ENCODE assay signal across 10 cellular contexts in the genomic region with DNA sequence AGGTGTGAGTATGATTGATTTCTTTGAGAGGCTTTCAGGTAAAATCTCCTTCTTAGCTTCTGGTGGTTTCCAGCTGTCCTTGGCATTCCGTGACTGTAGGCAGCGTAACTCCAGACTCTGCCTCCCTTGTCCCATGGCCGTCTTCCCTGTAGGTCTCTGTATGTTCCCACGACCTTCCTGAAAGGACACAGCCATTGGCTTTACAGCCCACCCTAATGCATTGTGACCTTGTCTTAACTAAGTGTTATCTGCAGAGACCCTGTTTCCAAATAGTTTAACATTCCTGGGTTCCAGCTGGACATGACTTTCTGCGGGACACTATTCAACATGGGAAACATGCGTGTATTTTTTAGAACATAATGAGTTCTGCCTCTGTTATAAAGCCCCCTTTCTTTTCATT. TPM values are rescaled to one million over a fixed set of nuclear protein-coding genes. Genes with fewer than 3 reads are reported as not detected.
A peak's percentile ranks its signal among the peaks of the same experiment; 100 is the strongest.
DNase-seq lines count a peak whose midpoint lies in the region; ATAC-seq and TF ChIP-seq lines count a peak whose summit lies in the region.
"Not testable (repeated sequence)": the region's sequence is repeated elsewhere in the genome, so short reads cannot be mapped to it uniquely, and the experiment has no call there.
"Had no signal": no experiment of that assay in that cellular context is flagged by ENCODE, and none has a peak within 500 bp of the region (broad histone marks: within the 10 kb centered on the region; RNA-seq: fewer than 3 reads in every experiment).

No MANE protein-coding gene starts in this region.

- H3K4me3 Mint-ChIP-seq in H9 (peak overlapping the region; percentile 65 to 84), brain (peak overlapping the region; percentile 22 to 97 (median 91))
- H3K4me3 Mint-ChIP-seq in activated CD4-positive, alpha-beta T cell treated with anti-CD3 and anti-CD28 coated beads, Interleukin-2, amount 10 ng/mL, durations not matched to agents 24 days and 14 days, result peak overlapping the region; percentile 57
- peak overlapping the region; percentile 57 for H3K4me3 Mint-ChIP-seq in activated T-helper 2 cell treated with anti-CD3 and anti-CD28 coated beads, Interferon-gamma antibody, Interleukin-2, Interleukin-4, amounts not matched to agents 10 μg/mL and 5 μg/mL and 100 μg/mL, durations not matched to agents 14 hours and 24 hours and 36 hours (ENCODE audit: low read depth)
- H3K4me3 Mint-ChIP-seq in natural killer cell treated with Interleukin-12 subunit alpha and Interleukin-12 subunit beta and Interleukin-15 and Interleukin-18, amount 100 ng/mL, for 72 hours, result peak overlapping the region; percentile 78
- peak overlapping the region; percentile 2 to 23 for H3K4me3 Mint-ChIP-seq in stimulated activated naive B cell treated with anti-CD40 and anti-IgM and Interleukin-4, amounts not matched to agents 10 μg/mL and 1 μg/mL and 100 μg/mL, for 72 hours

- not testable (repeated sequence) for H3K9me3 Mint-ChIP-seq in H9; activated CD4-positive, alpha-beta T cell treated with anti-CD3 and anti-CD28 coated beads, Interleukin-2, amount 10 ng/mL, durations not matched to agents 24 days and 14 days; activated T-helper 2 cell treated with anti-CD3 and anti-CD28 coated beads, Interferon-gamma antibody, Interleukin-2, Interleukin-4, amounts not matched to agents 10 μg/mL and 5 μg/mL and 100 μg/mL, durations not matched to agents 14 hours and 24 hours and 36 hours; brain; natural killer cell treated with Interleukin-12 subunit alpha and Interleukin-12 subunit beta and Interleukin-15 and Interleukin-18, amount 100 ng/mL, for 72 hours; stimulated activated naive B cell treated with anti-CD40 and anti-IgM and Interleukin-4, amounts not matched to agents 10 μg/mL and 1 μg/mL and 100 μg/mL, for 72 hours

- H4K8ac ChIP-seq in H9 (replicated peaks; ENCODE audit: insufficient read length, low read depth, low read length), result not testable (repeated sequence)

- peak overlapping the region in 1 of 3 experiments; percentile 4; a peak in 1 of 7 replicates for H3K27ac Mint-ChIP-seq in H9
- not testable (repeated sequence) for H3K27ac Mint-ChIP-seq in activated CD4-positive, alpha-beta T cell treated with anti-CD3 and anti-CD28 coated beads, Interleukin-2, amount 10 ng/mL, durations not matched to agents 24 days and 14 days; stimulated activated naive B cell treated with anti-CD40 and anti-IgM and Interleukin-4, amounts not matched to agents 10 μg/mL and 1 μg/mL and 100 μg/mL, for 72 hours
- H3K27ac Mint-ChIP-seq in activated T-helper 2 cell treated with anti-CD3 and anti-CD28 coated beads, Interferon-gamma antibody, Interleukin-2, Interleukin-4, amounts not matched to agents 10 μg/mL and 5 μg/mL and 100 μg/mL, durations not matched to agents 14 hours and 24 hours and 36 hours, result peak overlapping the region; percentile 29
- peak overlapping the region; percentile 1 to 97 (median 80) for H3K27ac Mint-ChIP-seq in brain
- peak overlapping the region; percentile 79 to 93 for H3K27ac Mint-ChIP-seq in natural killer cell treated with Interleukin-12 subunit alpha and Interleukin-12 subunit beta and Interleukin-15 and Interleukin-18, amount 100 ng/mL, for 72 hours

- not testable (repeated sequence) for H3K23ac ChIP-seq in H9 (ENCODE audit: insufficient read length, low read depth, low read length)

- intact Hi-C loops in activated CD4-positive, alpha-beta T cell treated with anti-CD3 and anti-CD28 coated beads, Interleukin-2, amount 10 ng/mL, durations not matched to agents 24 days and 14 days (cut with micrococcal nuclease); activated T-helper 2 cell treated with anti-CD3 and anti-CD28 coated beads, Interferon-gamma antibody, Interleukin-2, Interleukin-4, amounts not matched to agents 10 μg/mL and 5 μg/mL and 100 μg/mL, durations not matched to agents 14 hours and 24 hours and 36 hours (cut with micrococcal nuclease): not testable (repeated sequence)

- H3K9me3 ChIP-seq in H9 (ENCODE audit: control insufficient read depth, low read depth, low read length), result not testable (repeated sequence)

- not testable (repeated sequence) for H3K79me2 ChIP-seq in H9 (ENCODE audit: insufficient read depth, low read length)

- H4K20me1 ChIP-seq in H9 (ENCODE audit: control insufficient read depth, insufficient read depth, insufficient read length), result not testable (repeated sequence)

- H2BK20ac ChIP-seq in H9 (ENCODE audit: low read depth, low read length, poor library complexity, severe bottlenecking), result not testable (repeated sequence)

- not testable (repeated sequence) for TF ChIP-seq CTCF in H9 (conservative IDR thresholded peaks at IDR 0.05); brain (conservative IDR thresholded peaks at IDR 0.05)

- H3K36me3 Mint-ChIP-seq in H9 (ENCODE audit: insufficient read depth in 1 of 3, low read depth in 3 of 3); activated CD4-positive, alpha-beta T cell treated with anti-CD3 and anti-CD28 coated beads, Interleukin-2, amount 10 ng/mL, durations not matched to agents 24 days and 14 days (ENCODE audit: low read depth); activated T-helper 2 cell treated with anti-CD3 and anti-CD28 coated beads, Interferon-gamma antibody, Interleukin-2, Interleukin-4, amounts not matched to agents 10 μg/mL and 5 μg/mL and 100 μg/mL, durations not matched to agents 14 hours and 24 hours and 36 hours (ENCODE audit: low read depth); brain; natural killer cell treated with Interleukin-12 subunit alpha and Interleukin-12 subunit beta and Interleukin-15 and Interleukin-18, amount 100 ng/mL, for 72 hours; stimulated activated naive B cell treated with anti-CD40 and anti-IgM and Interleukin-4, amounts not matched to agents 10 μg/mL and 1 μg/mL and 100 μg/mL, for 72 hours: not testable (repeated sequence)

- H3K4me1 Mint-ChIP-seq in H9 (peaks cover 11 to 14% of the 10 kb centered on the region in 2 experiments), brain (peaks cover 19% of the 10 kb centered on the region)
- not testable (repeated sequence) for H3K4me1 Mint-ChIP-seq in activated CD4-positive, alpha-beta T cell treated with anti-CD3 and anti-CD28 coated beads, Interleukin-2, amount 10 ng/mL, durations not matched to agents 24 days and 14 days
- peaks cover 10% of the 10 kb centered on the region for H3K4me1 Mint-ChIP-seq in activated T-helper 2 cell treated with anti-CD3 and anti-CD28 coated beads, Interferon-gamma antibody, Interleukin-2, Interleukin-4, amounts not matched to agents 10 μg/mL and 5 μg/mL and 100 μg/mL, durations not matched to agents 14 hours and 24 hours and 36 hours (ENCODE audit: low read depth)
- H3K4me1 Mint-ChIP-seq in natural killer cell treated with Interleukin-12 subunit alpha and Interleukin-12 subunit beta and Interleukin-15 and Interleukin-18, amount 100 ng/mL, for 72 hours (ENCODE audit: low read depth in 2 of 2), result peaks cover 11 to 12% of the 10 kb centered on the region in 2 donors
- H3K4me1 Mint-ChIP-seq in stimulated activated naive B cell treated with anti-CD40 and anti-IgM and Interleukin-4, amounts not matched to agents 10 μg/mL and 1 μg/mL and 100 μg/mL, for 72 hours, result peaks cover 3 to 10% of the 10 kb centered on the region in 2 donors

- not testable (repeated sequence) for H4K5ac ChIP-seq in H9 (ENCODE audit: insufficient read length, low read depth, low read length)

- H3T11ph ChIP-seq in H9 (ENCODE audit: low read length), result not testable (repeated sequence)

- H2BK15ac ChIP-seq in H9 (ENCODE audit: low read depth, low read length), result not testable (repeated sequence)

- not testable (repeated sequence) for H3K27ac ChIP-seq in H9 (ENCODE audit: insufficient read length, low read depth, low read length)

- H3K23me2 ChIP-seq in H9 (ENCODE audit: insufficient read length, low read depth, low read length, poor library complexity, severe bottlenecking), result not testable (repeated sequence)

- H3K27me3 Mint-ChIP-seq in H9 (ENCODE audit: low read depth); activated CD4-positive, alpha-beta T cell treated with anti-CD3 and anti-CD28 coated beads, Interleukin-2, amount 10 ng/mL, durations not matched to agents 24 days and 14 days; activated T-helper 2 cell treated with anti-CD3 and anti-CD28 coated beads, Interferon-gamma antibody, Interleukin-2, Interleukin-4, amounts not matched to agents 10 μg/mL and 5 μg/mL and 100 μg/mL, durations not matched to agents 14 hours and 24 hours and 36 hours (ENCODE audit: low read depth); brain; natural killer cell treated with Interleukin-12 subunit alpha and Interleukin-12 subunit beta and Interleukin-15 and Interleukin-18, amount 100 ng/mL, for 72 hours; stimulated activated naive B cell treated with anti-CD40 and anti-IgM and Interleukin-4, amounts not matched to agents 10 μg/mL and 1 μg/mL and 100 μg/mL, for 72 hours: not testable (repeated sequence)

- not testable (repeated sequence) for H2AFZ ChIP-seq in H9 (ENCODE audit: low read length)

- H3K56ac ChIP-seq in H9 (ENCODE audit: insufficient read length, low read depth, low read length), result not testable (repeated sequence)

- no CpG with 5 or more reads among the region's 6 CpGs for WGBS in H9 (ENCODE audit: extremely low coverage, insufficient read length, low lambda C conversion rate)

- H3K27me3 ChIP-seq in H9 (ENCODE audit: insufficient read depth, low read length), result not testable (repeated sequence)

- ATAC-seq in natural killer cell treated with Interleukin-12 subunit alpha and Interleukin-12 subunit beta and Interleukin-15 and Interleukin-18, amount 100 ng/mL, for 72 hours; stimulated activated naive B cell treated with anti-CD40 and anti-IgM and Interleukin-4, amounts not matched to agents 10 μg/mL and 1 μg/mL and 100 μg/mL, for 72 hours (replicated peaks): not testable (repeated sequence)

- H2BK12ac ChIP-seq in H9 (ENCODE audit: insufficient read length, low read depth, low read length), result not testable (repeated sequence)

- not testable (repeated sequence) for DNase-seq in H9; activated CD4-positive, alpha-beta T cell treated with anti-CD3 and anti-CD28 coated beads, Interleukin-2, amount 10 ng/mL, durations not matched to agents 24 days and 14 days; activated T-helper 2 cell treated with anti-CD3 and anti-CD28 coated beads, Interferon-gamma antibody, Interleukin-2, Interleukin-4, amounts not matched to agents 10 μg/mL and 5 μg/mL and 100 μg/mL, durations not matched to agents 14 hours and 24 hours and 36 hours (ENCODE audit: low spot score); natural killer cell treated with Interleukin-12 subunit alpha and Interleukin-12 subunit beta and Interleukin-15 and Interleukin-18, amount 100 ng/mL, for 72 hours (ENCODE audit: low spot score); stimulated activated naive B cell treated with anti-CD40 and anti-IgM and Interleukin-4, amounts not matched to agents 10 μg/mL and 1 μg/mL and 100 μg/mL, for 72 hours
- peak; percentile 55 for DNase-seq in islet precursor cell

- not testable (repeated sequence) for H3K9ac ChIP-seq in H9 (ENCODE audit: extremely low read depth, insufficient read length, low read length)

- not testable (repeated sequence) for H3K79me1 ChIP-seq in H9 (ENCODE audit: insufficient read depth, low read depth, low read length, poor library complexity, severe bottlenecking)

- H4K91ac ChIP-seq in H9 (ENCODE audit: insufficient read length, low read depth, low read length), result not testable (repeated sequence)

- H3K4me2 ChIP-seq in H9 (ENCODE audit: insufficient read depth, insufficient read length, low read length), result not testable (repeated sequence)

- not testable (repeated sequence) for H3K14ac ChIP-seq in H9 (ENCODE audit: insufficient read depth, low read length)

- not testable (repeated sequence) for H3K18ac ChIP-seq in H9 (ENCODE audit: insufficient read length, low read depth, low read length)

- not testable (repeated sequence) for H3K4ac ChIP-seq in H9 (ENCODE audit: low read depth, low read length)

- H2BK5ac ChIP-seq in H9 (ENCODE audit: insufficient read length, low read length), result not testable (repeated sequence)

- not testable (repeated sequence) for H2BK120ac ChIP-seq in H9 (ENCODE audit: low read depth, low read length, poor library complexity, severe bottlenecking)

- H2AK5ac ChIP-seq in H9 (ENCODE audit: insufficient read length, low read length), result not testable (repeated sequence)

- H3K4me1 ChIP-seq in H9 (ENCODE audit: insufficient read depth, low read length), result not testable (repeated sequence)

RNA-seq across cellular contexts. Expression of gene CDRT15L2, which starts 49.4 kb away (rescaled TPM):
- not detected in 2 replicates for total RNA-seq in H9 (2021)
- total RNA-seq in activated CD4-positive, alpha-beta T cell treated with anti-CD3 and anti-CD28 coated beads, Interleukin-2, amount 10 ng/mL, durations not matched to agents 24 days and 14 days, result not detected in 2 replicates
- not detected in 2 replicates for total RNA-seq in activated T-helper 2 cell treated with anti-CD3 and anti-CD28 coated beads, Interferon-gamma antibody, Interleukin-2, Interleukin-4, amounts not matched to agents 10 μg/mL and 5 μg/mL and 100 μg/mL, durations not matched to agents 14 hours and 24 hours and 36 hours
- not detected for polyA plus RNA-seq in brain (ENCODE audit: insufficient read depth, low read depth, low replicate concordance)
- not detected for total RNA-seq in natural killer cell treated with Interleukin-12 subunit alpha and Interleukin-12 subunit beta and Interleukin-15 and Interleukin-18, amount 100 ng/mL, for 72 hours
- total RNA-seq: CD4-positive, CD25-positive, alpha-beta regulatory T cell; NCI-H460; RPMI7951 had no signal
- polyA plus RNA-seq: CD4-positive, CD25-positive, alpha-beta regulatory T cell had no signal

Comparison
In these comparisons a context has a peak if more than half of its experiments do, and no peak if none do; other contexts are left out.
1. H3K4me3 Mint-ChIP-seq: peak in every context shown above with its lines; median percentile 91 in brain; 78 in natural killer cell treated with Interleukin-12 subunit alpha and Interleukin-12 subunit beta and Interleukin-15 and Interleukin-18, amount 100 ng/mL, for 72 hours; 74 in H9; 57 in activated CD4-positive, alpha-beta T cell treated with anti-CD3 and anti-CD28 coated beads, Interleukin-2, amount 10 ng/mL, durations not matched to agents 24 days and 14 days; 57 in activated T-helper 2 cell treated with anti-CD3 and anti-CD28 coated beads, Interferon-gamma antibody, Interleukin-2, Interleukin-4, amounts not matched to agents 10 μg/mL and 5 μg/mL and 100 μg/mL, durations not matched to agents 14 hours and 24 hours and 36 hours; 12 in stimulated activated naive B cell treated with anti-CD40 and anti-IgM and Interleukin-4, amounts not matched to agents 10 μg/mL and 1 μg/mL and 100 μg/mL, for 72 hours.